ENCODE assay signal across 24 cellular contexts in the genomic region with DNA sequence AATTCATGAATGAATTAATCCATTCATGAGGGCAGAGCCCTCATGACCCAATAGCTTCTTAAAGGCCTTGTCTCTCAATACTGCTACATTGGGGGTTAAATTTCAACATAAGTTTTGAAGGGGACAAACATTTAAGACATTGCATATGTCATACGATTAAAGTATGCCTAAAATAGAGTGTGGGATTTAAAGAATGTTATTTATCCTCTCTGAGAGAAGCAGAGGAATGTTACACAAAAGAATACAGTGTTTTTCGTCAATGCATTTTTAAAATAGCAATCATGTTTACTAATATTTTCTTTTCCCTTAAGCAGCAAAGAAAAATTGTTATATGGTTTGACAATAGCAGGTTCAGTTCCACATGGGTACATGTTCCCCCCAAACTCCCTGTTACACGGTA.
"Had no signal": no experiment of that assay in that cellular context is flagged by ENCODE, and none has a peak within 500 bp of the region (broad histone marks: within the 10 kb centered on the region; RNA-seq: fewer than 3 reads in every experiment).

No MANE protein-coding gene starts in this region.

- H3K27me3 ChIP-seq: body of pancreas, colonic mucosa, esophagus squamous epithelium had no signal

- DNase-seq: activated CD4-positive, alpha-beta memory T cell treated with anti-CD3 and anti-CD28 coated beads for 36 hours; activated CD4-positive, alpha-beta T cell treated with anti-CD3 and anti-CD28 coated beads for 36 hours; activated CD4-positive, alpha-beta T cell treated with anti-CD3 and anti-CD28 coated beads, Interleukin-2, amount 10 ng/mL, durations not matched to agents 24 days and 14 days; activated CD4-positive, CD25-positive, alpha-beta regulatory T cell; activated CD4-positive, CD25-positive, alpha-beta regulatory T cell treated with anti-CD3 and anti-CD28 coated beads, Interleukin-2, amount 50 U/mL, for 72 hours; activated CD8-positive, alpha-beta memory T cell treated with anti-CD3 and anti-CD28 coated beads, Interleukin-2, amount 10 ng/mL, durations not matched to agents 7 days and 5 days; activated CD8-positive, alpha-beta memory T cell treated with anti-CD3 and anti-CD28 coated beads, Interleukin-2, amount 50 U/mL, for 4 hours; activated CD8-positive, alpha-beta T cell treated with anti-CD3 and anti-CD28 coated beads, Interleukin-2, amount 10 ng/mL, durations not matched to agents 7 days and 5 days; activated gamma-delta T cell; activated naive CD4-positive, alpha-beta T cell; activated naive CD4-positive, alpha-beta T cell treated with anti-CD3 and anti-CD28 coated beads, Interleukin-2, amount 10 ng/mL, durations not matched to agents 7 days and 5 days; activated naive CD8-positive, alpha-beta T cell treated with anti-CD3 and anti-CD28 coated beads, Interleukin-2, amount 10 ng/mL, durations not matched to agents 7 days and 5 days; activated T-cell treated with anti-CD3 and anti-CD28 coated beads, Interleukin-2, amount 50 U/mL, for 1 hour; activated T-cell treated with anti-CD3 and anti-CD28 coated beads, Interleukin-2, amount 50 U/mL, for 48 hours; amniotic stem cell; anterior cingulate cortex; body of pancreas; caudate nucleus; colonic mucosa; effector CD8-positive, alpha-beta T cell; esophagus squamous epithelium; head of caudate nucleus; T-helper 2 cell had no signal

- H3K9me3 ChIP-seq: body of pancreas, colonic mucosa, esophagus squamous epithelium had no signal

- H3K36me3 ChIP-seq: colonic mucosa, esophagus squamous epithelium had no signal

- H3K4me3 ChIP-seq: body of pancreas, colonic mucosa, esophagus squamous epithelium had no signal

- H3K27me3 Mint-ChIP-seq: activated CD4-positive, alpha-beta memory T cell treated with anti-CD3 and anti-CD28 coated beads for 36 hours; activated CD4-positive, alpha-beta T cell treated with anti-CD3 and anti-CD28 coated beads for 36 hours; activated CD4-positive, alpha-beta T cell treated with anti-CD3 and anti-CD28 coated beads, Interleukin-2, amount 10 ng/mL, durations not matched to agents 24 days and 14 days; activated CD8-positive, alpha-beta memory T cell treated with anti-CD3 and anti-CD28 coated beads, Interleukin-2, amount 10 ng/mL, durations not matched to agents 7 days and 5 days; activated naive CD4-positive, alpha-beta T cell treated with anti-CD3 and anti-CD28 coated beads, Interleukin-2, amount 10 ng/mL, durations not matched to agents 7 days and 5 days; activated naive CD8-positive, alpha-beta T cell treated with anti-CD3 and anti-CD28 coated beads, Interleukin-2, amount 10 ng/mL, durations not matched to agents 7 days and 5 days had no signal

- H3K4me1 Mint-ChIP-seq: activated CD4-positive, alpha-beta T cell treated with anti-CD3 and anti-CD28 coated beads for 36 hours; activated CD4-positive, alpha-beta T cell treated with anti-CD3 and anti-CD28 coated beads, Interleukin-2, amount 10 ng/mL, durations not matched to agents 24 days and 14 days; activated CD8-positive, alpha-beta memory T cell treated with anti-CD3 and anti-CD28 coated beads, Interleukin-2, amount 10 ng/mL, durations not matched to agents 7 days and 5 days; activated naive CD4-positive, alpha-beta T cell treated with anti-CD3 and anti-CD28 coated beads, Interleukin-2, amount 10 ng/mL, durations not matched to agents 7 days and 5 days; activated naive CD8-positive, alpha-beta T cell treated with anti-CD3 and anti-CD28 coated beads, Interleukin-2, amount 10 ng/mL, durations not matched to agents 7 days and 5 days had no signal

- H3K9me3 Mint-ChIP-seq: activated CD4-positive, alpha-beta T cell treated with anti-CD3 and anti-CD28 coated beads, Interleukin-2, amount 10 ng/mL, durations not matched to agents 24 days and 14 days; activated naive CD8-positive, alpha-beta T cell treated with anti-CD3 and anti-CD28 coated beads, Interleukin-2, amount 10 ng/mL, durations not matched to agents 7 days and 5 days had no signal

- H3K27ac Mint-ChIP-seq: activated CD4-positive, alpha-beta memory T cell treated with anti-CD3 and anti-CD28 coated beads for 36 hours; activated CD4-positive, alpha-beta T cell treated with anti-CD3 and anti-CD28 coated beads for 36 hours; activated CD4-positive, alpha-beta T cell treated with anti-CD3 and anti-CD28 coated beads, Interleukin-2, amount 10 ng/mL, durations not matched to agents 24 days and 14 days; activated CD8-positive, alpha-beta memory T cell treated with anti-CD3 and anti-CD28 coated beads, Interleukin-2, amount 10 ng/mL, durations not matched to agents 7 days and 5 days; activated CD8-positive, alpha-beta T cell treated with anti-CD3 and anti-CD28 coated beads, Interleukin-2, amount 10 ng/mL, durations not matched to agents 7 days and 5 days; activated naive CD4-positive, alpha-beta T cell treated with anti-CD3 and anti-CD28 coated beads, Interleukin-2, amount 10 ng/mL, durations not matched to agents 7 days and 5 days; activated naive CD4-positive, alpha-beta T cell treated with anti-CD3 and anti-CD28 coated beads, Interleukin-2, amount 50 U/mL, for 72 hours; activated naive CD8-positive, alpha-beta T cell treated with anti-CD3 and anti-CD28 coated beads, Interleukin-2, amount 10 ng/mL, durations not matched to agents 7 days and 5 days had no signal

- H3K36me3 Mint-ChIP-seq: activated CD4-positive, alpha-beta memory T cell treated with anti-CD3 and anti-CD28 coated beads for 36 hours; activated CD8-positive, alpha-beta memory T cell treated with anti-CD3 and anti-CD28 coated beads, Interleukin-2, amount 10 ng/mL, durations not matched to agents 7 days and 5 days; activated naive CD4-positive, alpha-beta T cell treated with anti-CD3 and anti-CD28 coated beads, Interleukin-2, amount 10 ng/mL, durations not matched to agents 7 days and 5 days; activated naive CD4-positive, alpha-beta T cell treated with anti-CD3 and anti-CD28 coated beads, Interleukin-2, amount 50 U/mL, for 72 hours; activated naive CD8-positive, alpha-beta T cell treated with anti-CD3 and anti-CD28 coated beads, Interleukin-2, amount 10 ng/mL, durations not matched to agents 7 days and 5 days had no signal

- ATAC-seq: activated CD4-positive, alpha-beta T cell treated with anti-CD3 and anti-CD28 coated beads for 36 hours; activated CD8-positive, alpha-beta memory T cell treated with anti-CD3 and anti-CD28 coated beads, Interleukin-2, amount 10 ng/mL, durations not matched to agents 7 days and 5 days; activated CD8-positive, alpha-beta T cell treated with anti-CD3 and anti-CD28 coated beads, Interleukin-2, amount 10 ng/mL, durations not matched to agents 7 days and 5 days; activated naive CD4-positive, alpha-beta T cell treated with anti-CD3 and anti-CD28 coated beads, Interleukin-2, amount 50 U/mL, for 72 hours; body of pancreas had no signal

- H3K4me1 ChIP-seq: body of pancreas, colonic mucosa, esophagus squamous epithelium had no signal

- H3K4me3 Mint-ChIP-seq: activated CD4-positive, alpha-beta memory T cell treated with anti-CD3 and anti-CD28 coated beads for 36 hours; activated CD4-positive, alpha-beta T cell treated with anti-CD3 and anti-CD28 coated beads for 36 hours; activated CD4-positive, alpha-beta T cell treated with anti-CD3 and anti-CD28 coated beads, Interleukin-2, amount 10 ng/mL, durations not matched to agents 24 days and 14 days; activated CD8-positive, alpha-beta memory T cell treated with anti-CD3 and anti-CD28 coated beads, Interleukin-2, amount 10 ng/mL, durations not matched to agents 7 days and 5 days; activated CD8-positive, alpha-beta T cell treated with anti-CD3 and anti-CD28 coated beads, Interleukin-2, amount 10 ng/mL, durations not matched to agents 7 days and 5 days; activated naive CD4-positive, alpha-beta T cell treated with anti-CD3 and anti-CD28 coated beads, Interleukin-2, amount 10 ng/mL, durations not matched to agents 7 days and 5 days; activated naive CD8-positive, alpha-beta T cell treated with anti-CD3 and anti-CD28 coated beads, Interleukin-2, amount 10 ng/mL, durations not matched to agents 7 days and 5 days had no signal
